Comparison of ENCODE assay signal across 8 cellular contexts in genomic region chr19:36837902-36838783, GRCh38. TPM values are rescaled to one million over a fixed set of nuclear protein-coding genes. Genes with fewer than 3 reads are reported as not detected.
DNase-seq lines count a peak whose midpoint lies in the region; ATAC-seq, FAIRE-seq and TF ChIP-seq lines count a peak whose summit lies in the region.

ZNF790 (minus strand) TSS chr19:36838387; CDS start chr19:36825619, 12,768 bp downstream.

- DNase-seq in H54 (ENCODE audit: insufficient read length, low spot score) (peak; percentile 51), MV-4-11 (lab: John Stamatoyannopoulos, UW) (peak; percentile 95), SW480 (ENCODE audit: low spot score) (peak; percentile 81), adrenal gland (peak; percentile 89 to 97 (median 93)), heart right ventricle (peak; percentile 85 to 93), posterior cingulate gyrus (peak; percentile 87 to 98 (median 92)), type B pancreatic cell (ENCODE audit: extremely low spot score, unreplicated experiment) (peak; percentile 87)

- peaks cover 12% of the 10 kb centered on the region for H3K9me3 Mint-ChIP-seq in type B pancreatic cell

- peak within 1 kb of the TSS; percentile 79 for H3K9ac ChIP-seq in ES-I3 (ENCODE audit: low read depth, low read length)

- H3K9me3 ChIP-seq in ES-I3 (ENCODE audit: control insufficient read depth, insufficient read depth, low read length): peaks cover 17% of the 10 kb centered on the region
- H3K9me3 ChIP-seq in adrenal gland (replicated peaks in 1 of 3): peaks cover 0 to 16% (median 4%) of the 10 kb centered on the region in 3 donors
- H3K9me3 ChIP-seq in heart right ventricle: peaks cover 0 to 70% (median 24%) of the 10 kb centered on the region in 11 donors

- TF ChIP-seq CTCF in adrenal gland (IDR thresholded peaks at IDR 0.05) (no peak), heart right ventricle (IDR thresholded peaks at IDR 0.05) (no peak), type B pancreatic cell (conservative IDR thresholded peaks at IDR 0.05) (no peak)

- H3K36me3 ChIP-seq in ES-I3 (ENCODE audit: insufficient read depth, low read length): no peaks in the 10 kb centered on the region; the same call in 1 of the 2 replicates
- H3K36me3 ChIP-seq in adrenal gland (replicated peaks in 1 of 2): no peaks in the 10 kb centered on the region
- H3K36me3 ChIP-seq in heart right ventricle: peaks cover 0 to 39% (median 13%) of the 10 kb centered on the region in 9 donors

- H3K27ac ChIP-seq in adrenal gland: peak within 1 kb of the TSS; percentile 78 to 96 (median 89)
- peak within 1 kb of the TSS; percentile 78 to 94 (median 92) for H3K27ac ChIP-seq in heart right ventricle

- peaks cover 39% of the 10 kb centered on the region for H3K36me3 Mint-ChIP-seq in type B pancreatic cell

- H3K27ac Mint-ChIP-seq in type B pancreatic cell: no peak within 1 kb of the TSS

- TF ChIP-seq POLR2A in H54 (IDR thresholded peaks at IDR 0.05; ENCODE audit: low read depth, low read length): no peak
- peak; percentile 8 to 63 for TF ChIP-seq POLR2A in adrenal gland (IDR thresholded peaks at IDR 0.05)

- peak; percentile 30 for FAIRE-seq in H54 (lab: Jason Lieb, UNC)

- ATAC-seq in heart right ventricle: peak; percentile 98 to 99 (median 99)

- no peaks in the 10 kb centered on the region for H3K4me1 Mint-ChIP-seq in type B pancreatic cell (ENCODE audit: unreplicated experiment)

- H3K4me3 ChIP-seq in adrenal gland: peak within 1 kb of the TSS; percentile 66 to 78 (median 75)
- H3K4me3 ChIP-seq in heart right ventricle: peak within 1 kb of the TSS; percentile 56 to 80 (median 76)

- no peaks in the 10 kb centered on the region for H3K4me1 ChIP-seq in ES-I3 (ENCODE audit: insufficient read depth, low read length)
- H3K4me1 ChIP-seq in adrenal gland (replicated peaks in 1 of 2): peaks cover 0 to 15% of the 10 kb centered on the region in 2 donors
- peaks cover 0 to 24% (median 14%) of the 10 kb centered on the region in 9 donors for H3K4me1 ChIP-seq in heart right ventricle

- H3K27me3 Mint-ChIP-seq in type B pancreatic cell: no peaks in the 10 kb centered on the region

- intact Hi-C loops in adrenal gland (cut with DNase I) (no loop called here), heart right ventricle (cut with DNase I) (loop anchor here in 5 of 10 donors (1.0 to 10.0 kb wide), 6 partner anchors 12 to 263 kb away; partner anchors contain the start of genes ZNF345 (in 3 of the 5), ZNF850 (in 3 of the 5), ZNF461 (in 2 of the 5) and ZNF529 (in 1 of the 5)), posterior cingulate gyrus (cut with DNase I) (loop anchor here (1.0 to 5.0 kb wide), 3 partner anchors 12 to 239 kb away; partner anchors contain the start of genes ZNF345, ZNF420 and ZNF850)

- no peak within 1 kb of the TSS for H3K4me3 Mint-ChIP-seq in type B pancreatic cell

- H3K27me3 ChIP-seq in adrenal gland (no peaks in the 10 kb centered on the region), heart right ventricle (no peaks in the 10 kb centered on the region)

- WGBS in adrenal gland, 4 donors: 0 to 1% (median 0%) methylated on average over 41 to 56 of the region's 56 CpGs
- 0% methylated on average over 56 of the region's 56 CpGs for WGBS in heart right ventricle, 2 donors

RNA-seq across cellular contexts. Expression of gene ZNF790, which starts in this region (rescaled TPM):
- total RNA-seq in adrenal gland (10 to 100 TPM in 3 of 8 donors, 1 to 10 TPM in 5; 4.1 to 21.9 (median 8.7) TPM), heart right ventricle (10 to 100 TPM in 3 of 10 donors, 1 to 10 TPM in 7; 4.5 to 11.8 (median 8.7) TPM), type B pancreatic cell (ENCODE audit: low replicate concordance) (10.0 and 10.1 TPM in 2 replicates)
- polyA plus RNA-seq in adrenal gland (10 to 100 TPM in 1 of 3 donors, 1 to 10 TPM in 2; 2.7 to 10.3 (median 3.5) TPM), heart right ventricle (1 to 10 TPM; 2.3 to 3.2 TPM)

Comparison
In these comparisons a context has a peak if more than half of its experiments do, and no peak if none do; other contexts are left out.
1. Peak in every context shown above with its lines: DNase-seq, ATAC-seq, H3K4me3 ChIP-seq and H3K27ac ChIP-seq.